ENCODE assay signal across 27 cellular contexts in the genomic region with DNA sequence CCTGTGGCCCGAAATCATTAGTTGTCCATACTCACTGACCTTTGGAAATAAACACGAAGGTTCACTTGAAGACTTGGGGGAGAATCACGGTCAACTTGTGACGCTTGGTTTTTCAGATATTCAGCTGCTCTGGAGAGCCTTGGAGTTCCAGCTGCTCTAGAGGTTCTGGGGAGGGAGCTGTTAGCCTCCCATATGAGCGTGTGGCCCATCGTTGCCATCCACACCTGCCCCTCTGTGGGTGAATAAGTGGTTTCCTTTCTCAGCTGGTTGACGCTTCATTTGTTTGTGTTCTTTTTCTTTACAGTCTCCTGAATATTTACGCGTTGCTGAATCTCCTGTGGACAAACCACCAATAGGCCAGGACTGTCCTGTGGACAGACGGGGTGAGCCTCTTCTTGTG. TPM values are rescaled to one million over a fixed set of nuclear protein-coding genes. Genes with fewer than 3 reads are reported as not detected.
DNase-seq lines count a peak whose midpoint lies in the region; ATAC-seq and TF ChIP-seq lines count a peak whose summit lies in the region.
"Had no signal": no experiment of that assay in that cellular context is flagged by ENCODE, and none has a peak within 500 bp of the region (broad histone marks: within the 10 kb centered on the region; RNA-seq: fewer than 3 reads in every experiment).

No MANE protein-coding gene starts in this region.

- H3K4me3 ChIP-seq in MM.1S (ENCODE audit: low read length): no peak overlapping the region
- peak overlapping the region in 1 of 8 donors; percentile 61 for H3K4me3 ChIP-seq in spleen
- H3K4me3 ChIP-seq: pancreas, thoracic aorta had no signal

- peak; percentile 27 for DNase-seq in activated T-cell treated with anti-CD3 and anti-CD28 coated beads, Interleukin-2, amount 50 U/mL, for 24 hours
- DNase-seq in activated T-cell treated with anti-CD3 and anti-CD28 coated beads for 4 hours: no peak
- DNase-seq in MM.1S: peak; percentile 56
- peak; percentile 55 for DNase-seq in spleen
- DNase-seq in stimulated activated CD4-positive, alpha-beta T cell treated with anti-CD3 and anti-CD28 coated beads, Interleukin-2, amount 100 ng/mL, for 48 hours: no peak
- no peak for DNase-seq in activated CD4-positive, alpha-beta memory T cell treated with anti-CD3 and anti-CD28 coated beads for 36 hours
- DNase-seq: ACHN; activated CD4-positive, alpha-beta T cell treated with anti-CD3 and anti-CD28 coated beads for 36 hours; activated CD8-positive, alpha-beta memory T cell treated with anti-CD3 and anti-CD28 coated beads, Interleukin-2, amount 50 U/mL, for 48 hours; DMS79 treated with DMSO at 0.1 percent for 48 hours; GOT3; KBM-7; left colon; NCI-H1092; NCI-H2081 treated with DMSO at 0.1 percent for 48 hours; NCI-H524; SW 1271 had no signal

- POLR2A ChIA-PET in activated CD4-positive, alpha-beta memory T cell treated with anti-CD3 and anti-CD28 coated beads for 36 hours (lab: Charles Lee): no interaction called here

- intact Hi-C loops in spleen (cut with DNase I; ENCODE audit: low total_unique reads): no loop called here
- intact Hi-C loops in activated CD4-positive, alpha-beta memory T cell treated with anti-CD3 and anti-CD28 coated beads for 36 hours (cut with micrococcal nuclease): loop anchor here (5.0 kb wide), 1 partner anchor 41 kb away; no protein-coding TSS in a partner anchor

- no peak overlapping the region for H3K9ac ChIP-seq in MM.1S (ENCODE audit: low read length)

- peaks cover 11% of the 10 kb centered on the region; the same call in 1 of the 2 replicates for H3K79me2 ChIP-seq in MM.1S (ENCODE audit: low read length)

- no peaks in the 10 kb centered on the region for H3K27me3 Mint-ChIP-seq in activated T-cell treated with anti-CD3 and anti-CD28 coated beads, Interleukin-2, amount 50 U/mL, for 24 hours
- no peaks in the 10 kb centered on the region for H3K27me3 Mint-ChIP-seq in activated naive CD8-positive, alpha-beta T cell
- H3K27me3 Mint-ChIP-seq in activated CD4-positive, alpha-beta memory T cell treated with anti-CD3 and anti-CD28 coated beads for 36 hours: no peaks in the 10 kb centered on the region
- H3K27me3 Mint-ChIP-seq: activated CD4-positive, alpha-beta T cell treated with anti-CD3 and anti-CD28 coated beads for 36 hours had no signal

- H3K4me3 Mint-ChIP-seq in activated T-cell treated with anti-CD3 and anti-CD28 coated beads, Interleukin-2, amount 50 U/mL, for 24 hours: no peak overlapping the region
- H3K4me3 Mint-ChIP-seq in activated naive CD8-positive, alpha-beta T cell: peak overlapping the region; percentile 74
- no peak overlapping the region for H3K4me3 Mint-ChIP-seq in activated CD4-positive, alpha-beta memory T cell treated with anti-CD3 and anti-CD28 coated beads for 36 hours
- H3K4me3 Mint-ChIP-seq: activated CD4-positive, alpha-beta T cell treated with anti-CD3 and anti-CD28 coated beads for 36 hours; CD14-positive monocyte; nephron had no signal

- TF ChIP-seq CTCF in MM.1S (IDR thresholded peaks at IDR 0.05; ENCODE audit: low read length): no peak
- TF ChIP-seq CTCF in spleen (IDR thresholded peaks at IDR 0.05 in 8 of 11, conservative IDR thresholded peaks at IDR 0.05 in 3 of 11): no peak

- TF ChIP-seq POLR2A in spleen (IDR thresholded peaks at IDR 0.05): no peak

- H3K9me3 Mint-ChIP-seq in activated T-cell treated with anti-CD3 and anti-CD28 coated beads, Interleukin-2, amount 50 U/mL, for 24 hours: no peaks in the 10 kb centered on the region
- no peaks in the 10 kb centered on the region for H3K9me3 Mint-ChIP-seq in activated naive CD8-positive, alpha-beta T cell (ENCODE audit: low read depth)
- no peaks in the 10 kb centered on the region for H3K9me3 Mint-ChIP-seq in activated CD4-positive, alpha-beta memory T cell treated with anti-CD3 and anti-CD28 coated beads for 36 hours
- H3K9me3 Mint-ChIP-seq: activated naive CD4-positive, alpha-beta T cell treated with anti-CD3 and anti-CD28 coated beads, Interleukin-2, amount 50 U/mL, for 72 hours; CD14-positive monocyte; nephron; stimulated activated effector memory CD8-positive, alpha-beta T cell treated with anti-CD3 and anti-CD28 coated beads, Interleukin-12 subunit alpha, Interleukin-12 subunit beta, amount 100 ng/mL, for 72 hours had no signal

- H3K9me3 ChIP-seq in MM.1S (replicated peaks; ENCODE audit: insufficient read depth, low read length): no peaks in the 10 kb centered on the region
- H3K9me3 ChIP-seq in spleen: no peaks in the 10 kb centered on the region
- H3K9me3 ChIP-seq: pancreas, thoracic aorta had no signal

- H3K27ac Mint-ChIP-seq in activated T-cell treated with anti-CD3 and anti-CD28 coated beads, Interleukin-2, amount 50 U/mL, for 24 hours: no peak overlapping the region
- peak overlapping the region; percentile 75 for H3K27ac Mint-ChIP-seq in activated naive CD8-positive, alpha-beta T cell
- no peak overlapping the region for H3K27ac Mint-ChIP-seq in activated CD4-positive, alpha-beta memory T cell treated with anti-CD3 and anti-CD28 coated beads for 36 hours
- H3K27ac Mint-ChIP-seq: activated CD4-positive, alpha-beta T cell treated with anti-CD3 and anti-CD28 coated beads for 36 hours; CD14-positive monocyte; nephron; stimulated activated effector memory CD8-positive, alpha-beta T cell treated with anti-CD3 and anti-CD28 coated beads, Interleukin-12 subunit alpha, Interleukin-12 subunit beta, amount 100 ng/mL, for 72 hours had no signal

- peaks cover 25% of the 10 kb centered on the region for H3K36me3 Mint-ChIP-seq in activated T-cell treated with anti-CD3 and anti-CD28 coated beads, Interleukin-2, amount 50 U/mL, for 24 hours (ENCODE audit: low read depth)
- H3K36me3 Mint-ChIP-seq in activated naive CD8-positive, alpha-beta T cell: peaks cover 7% of the 10 kb centered on the region
- peaks cover 2% of the 10 kb centered on the region for H3K36me3 Mint-ChIP-seq in activated CD4-positive, alpha-beta memory T cell treated with anti-CD3 and anti-CD28 coated beads for 36 hours
- H3K36me3 Mint-ChIP-seq: CD14-positive monocyte; stimulated activated effector memory CD8-positive, alpha-beta T cell treated with anti-CD3 and anti-CD28 coated beads, Interleukin-12 subunit alpha, Interleukin-12 subunit beta, amount 100 ng/mL, for 72 hours had no signal

- H2AFZ ChIP-seq in MM.1S (ENCODE audit: low read length): no peak overlapping the region

- peaks cover 59% of the 10 kb centered on the region for H3K4me1 ChIP-seq in MM.1S (ENCODE audit: low read length)
- H3K4me1 ChIP-seq in spleen: peaks cover 0 to 27% (median 0%) of the 10 kb centered on the region in 6 donors
- H3K4me1 ChIP-seq: pancreas had no signal

- H3K4me2 ChIP-seq in MM.1S (ENCODE audit: low read depth, low read length): peak overlapping the region; percentile 39

- H3K4me1 Mint-ChIP-seq in activated T-cell treated with anti-CD3 and anti-CD28 coated beads, Interleukin-2, amount 50 U/mL, for 24 hours (ENCODE audit: low read depth): peaks cover 73% of the 10 kb centered on the region
- peaks cover 80% of the 10 kb centered on the region for H3K4me1 Mint-ChIP-seq in activated naive CD8-positive, alpha-beta T cell (ENCODE audit: low read depth)
- peaks cover 43% of the 10 kb centered on the region for H3K4me1 Mint-ChIP-seq in activated CD4-positive, alpha-beta memory T cell treated with anti-CD3 and anti-CD28 coated beads for 36 hours (ENCODE audit: low read depth)
- H3K4me1 Mint-ChIP-seq: CD14-positive monocyte, nephron had no signal

- no peak for ATAC-seq in HG02870 (IDR thresholded peaks at IDR 0.05; ENCODE audit: unreplicated experiment)
- ATAC-seq: activated CD4-positive, alpha-beta T cell treated with anti-CD3 and anti-CD28 coated beads for 36 hours; activated naive CD4-positive, alpha-beta T cell treated with anti-CD3 and anti-CD28 coated beads, Interleukin-2, amount 50 U/mL, for 72 hours; left colon; pancreas; Right ventricle myocardium inferior; sciatic nerve; stimulated activated effector memory CD8-positive, alpha-beta T cell treated with anti-CD3 and anti-CD28 coated beads, Interleukin-12 subunit alpha, Interleukin-12 subunit beta, amount 100 ng/mL, for 72 hours had no signal

- H3F3A ChIP-seq in MM.1S (ENCODE audit: insufficient read depth, low read length): peaks cover 29% of the 10 kb centered on the region

- no peaks in the 10 kb centered on the region for H3K27me3 ChIP-seq in MM.1S (replicated peaks; ENCODE audit: insufficient read depth, low read length)
- peaks cover 0 to 20% (median 0%) of the 10 kb centered on the region in 7 donors for H3K27me3 ChIP-seq in spleen (replicated peaks in 1 of 7)
- H3K27me3 ChIP-seq: pancreas had no signal

- no peaks in the 10 kb centered on the region for H4K20me1 ChIP-seq in MM.1S (ENCODE audit: insufficient read depth, low read length)

- H3K27ac ChIP-seq in MM.1S (ENCODE audit: low read length): peak overlapping the region; percentile 96
- H3K27ac ChIP-seq in spleen: peak overlapping the region in 3 of 8 donors; percentile 59 to 82 (median 67)
- H3K27ac ChIP-seq: pancreas, thoracic aorta had no signal

- H3K9me2 ChIP-seq in MM.1S (replicated peaks; ENCODE audit: insufficient read depth, low read length): no peaks in the 10 kb centered on the region

- CTCF ChIA-PET in activated CD4-positive, alpha-beta memory T cell treated with anti-CD3 and anti-CD28 coated beads for 36 hours (lab: Charles Lee): interaction anchor here (0.9 to 1.9 kb wide), 3 partner anchors 9 to 169 kb away, joined by 3 to 4 read pairs (median 3); no protein-coding TSS in a partner anchor

- 67 to 79% (median 70%) methylated on average over 10 of the region's 10 CpGs for WGBS in spleen, 5 donors

- H3K36me3 ChIP-seq in MM.1S (replicated peaks; ENCODE audit: insufficient read depth, low read length) (no peaks in the 10 kb centered on the region), spleen (no peaks in the 10 kb centered on the region)
- H3K36me3 ChIP-seq: pancreas, thoracic aorta had no signal

RNA-seq across cellular contexts. Expression of a gene that starts 35.6 kb away (rescaled TPM):
- total RNA-seq in spleen: 10 to 100 TPM; 15.5 to 33.8 (median 19.2) TPM
- 1 to 10 TPM; 5.8 to 6.6 (median 6.4) TPM for polyA plus RNA-seq in spleen
- 1 to 10 TPM; 6.4 to 8.9 TPM for total RNA-seq in activated CD4-positive, alpha-beta memory T cell treated with anti-CD3 and anti-CD28 coated beads for 36 hours

Comparison
In these comparisons a context has a peak if more than half of its experiments do, and no peak if none do; other contexts are left out.
1. DNase-seq: peak in activated T-cell treated with anti-CD3 and anti-CD28 coated beads, Interleukin-2, amount 50 U/mL, for 24 hours (single experiment), MM.1S (single experiment) and spleen (single experiment); none in activated T-cell treated with anti-CD3 and anti-CD28 coated beads for 4 hours (single experiment), stimulated activated CD4-positive, alpha-beta T cell treated with anti-CD3 and anti-CD28 coated beads, Interleukin-2, amount 100 ng/mL, for 48 hours (0 of 2) and activated CD4-positive, alpha-beta memory T cell treated with anti-CD3 and anti-CD28 coated beads for 36 hours (single experiment).